Comparison of ENCODE assay signal across 29 cellular contexts in the genomic region with DNA sequence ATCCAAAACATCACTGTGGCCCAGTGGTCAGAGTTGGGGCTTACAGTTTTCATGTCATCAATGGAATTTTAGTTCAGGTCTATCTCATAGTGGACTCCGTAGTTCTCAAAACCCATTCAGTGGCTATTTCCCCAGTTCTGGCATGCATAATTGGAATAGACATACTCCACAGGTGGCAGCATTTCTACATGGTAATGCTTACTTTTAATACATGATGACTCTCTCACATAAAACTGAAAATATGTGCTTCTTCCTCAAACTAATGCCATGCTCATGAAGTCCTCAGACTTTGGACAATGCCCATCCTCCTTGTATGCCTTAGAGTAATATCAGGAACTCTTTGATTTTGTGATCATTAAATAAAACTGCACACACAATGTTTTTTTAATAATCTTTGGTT.
DNase-seq lines count a peak whose midpoint lies in the region; TF ChIP-seq lines count a peak whose summit lies in the region.
"Had no signal": no experiment of that assay in that cellular context is flagged by ENCODE, and none has a peak within 500 bp of the region (broad histone marks: within the 10 kb centered on the region; RNA-seq: fewer than 3 reads in every experiment).

No MANE protein-coding gene starts in this region.

- intact Hi-C loops in activated CD4-positive, alpha-beta T cell treated with anti-CD3 and anti-CD28 coated beads, Interleukin-2, amount 10 ng/mL, durations not matched to agents 24 days and 14 days (cut with micrococcal nuclease): no loop called here

- H3K4me1 Mint-ChIP-seq in HFFc6 (ENCODE audit: low read depth): peaks cover 80% of the 10 kb centered on the region
- no peaks in the 10 kb centered on the region for H3K4me1 Mint-ChIP-seq in activated CD4-positive, alpha-beta T cell treated with anti-CD3 and anti-CD28 coated beads, Interleukin-2, amount 10 ng/mL, durations not matched to agents 24 days and 14 days
- H3K4me1 Mint-ChIP-seq: naive B cell had no signal

- TF ChIP-seq CTCF in AG09319 (IDR thresholded peaks at IDR 0.05; ENCODE audit: low read depth, low read length) (peak; percentile 11), HFFc6 (IDR thresholded peaks at IDR 0.05) (peak; percentile 35)

- H3K4me3 Mint-ChIP-seq in HFFc6: no peak overlapping the region
- H3K4me3 Mint-ChIP-seq in activated CD4-positive, alpha-beta T cell treated with anti-CD3 and anti-CD28 coated beads, Interleukin-2, amount 10 ng/mL, durations not matched to agents 24 days and 14 days: no peak overlapping the region
- H3K4me3 Mint-ChIP-seq: activated T-cell treated with anti-CD3 and anti-CD28 coated beads, Interleukin-2, amount 50 U/mL, for 72 hours; effector memory CD8-positive, alpha-beta T cell; naive B cell had no signal

- DNase-seq in AG09319 (ENCODE audit: extremely low read depth, low read depth): no peak
- DNase-seq in HFFc6: peak; percentile 48
- peak; percentile 20 for DNase-seq in astrocyte of the hippocampus (ENCODE audit: low read depth, low spot score)
- peak; percentile 48 for DNase-seq in myocyte (ENCODE audit: low read depth)
- no peak for DNase-seq in SW 1271 (lab: John Stamatoyannopoulos, UW)
- DNase-seq in T-helper 1 cell: no peak
- no peak for DNase-seq in activated T-cell treated with anti-CD3 and anti-CD28 coated beads, Interleukin-2, amount 50 U/mL, for 1 hour
- DNase-seq in activated CD4-positive, alpha-beta T cell treated with anti-CD3 and anti-CD28 coated beads, Interleukin-2, amount 10 ng/mL, durations not matched to agents 24 days and 14 days: no peak
- DNase-seq: activated naive CD4-positive, alpha-beta T cell treated with anti-CD3 and anti-CD28 coated beads, Interleukin-2, amount 50 U/mL, for 16 hours; activated T-cell treated with anti-CD3 and anti-CD28 coated beads, Interleukin-2, amount 50 U/mL, for 72 hours; aorta; BE2C; COR-L47; DND-41; effector memory CD8-positive, alpha-beta T cell; esophagus squamous epithelium; GOT3; head of caudate nucleus; mesendoderm; naive B cell; NCI-H146; NCI-H2171 treated with DMSO at 0.1 percent for 48 hours; NCI-H526; nucleus accumbens; stimulated activated CD4-positive, alpha-beta T cell treated with anti-CD3 and anti-CD28 coated beads, Interleukin-12 subunit alpha, Interleukin-12 subunit beta, amount 100 ng/mL, for 4 hours; stimulated activated CD4-positive, alpha-beta T cell treated with anti-CD3 and anti-CD28 coated beads, Interleukin-4, amount 100 ng/mL, for 4 hours; stimulated activated naive CD8-positive, alpha-beta T cell treated with anti-CD3 and anti-CD28 coated beads, Interleukin-15, Interleukin-2, amounts not matched to agents 100 U/mL and 50 U/mL, for 24 hours; thyroid gland had no signal

- no peaks in the 10 kb centered on the region; the same call in 1 of the 2 replicates for H3K27me3 Mint-ChIP-seq in HFFc6 (ENCODE audit: insufficient read depth)
- no peaks in the 10 kb centered on the region for H3K27me3 Mint-ChIP-seq in activated CD4-positive, alpha-beta T cell treated with anti-CD3 and anti-CD28 coated beads, Interleukin-2, amount 10 ng/mL, durations not matched to agents 24 days and 14 days
- H3K27me3 Mint-ChIP-seq: effector memory CD8-positive, alpha-beta T cell; IgD-negative memory B cell; naive B cell had no signal

- no peak overlapping the region; the same call in 1 of the 2 replicates for H3K27ac Mint-ChIP-seq in HFFc6
- H3K27ac Mint-ChIP-seq in activated CD4-positive, alpha-beta T cell treated with anti-CD3 and anti-CD28 coated beads, Interleukin-2, amount 10 ng/mL, durations not matched to agents 24 days and 14 days: no peak overlapping the region
- H3K27ac Mint-ChIP-seq: activated T-cell treated with anti-CD3 and anti-CD28 coated beads, Interleukin-2, amount 50 U/mL, for 72 hours; effector memory CD8-positive, alpha-beta T cell; IgD-negative memory B cell; naive B cell had no signal

- H3K36me3 Mint-ChIP-seq in HFFc6 (ENCODE audit: low read depth): no peaks in the 10 kb centered on the region
- H3K36me3 Mint-ChIP-seq in activated CD4-positive, alpha-beta T cell treated with anti-CD3 and anti-CD28 coated beads, Interleukin-2, amount 10 ng/mL, durations not matched to agents 24 days and 14 days (ENCODE audit: low read depth): no peaks in the 10 kb centered on the region
- H3K36me3 Mint-ChIP-seq: IgD-negative memory B cell, naive B cell had no signal

- H3K9me3 Mint-ChIP-seq in HFFc6: no peaks in the 10 kb centered on the region
- H3K9me3 Mint-ChIP-seq in activated CD4-positive, alpha-beta T cell treated with anti-CD3 and anti-CD28 coated beads, Interleukin-2, amount 10 ng/mL, durations not matched to agents 24 days and 14 days: no peaks in the 10 kb centered on the region

Comparison
In these comparisons a context has a peak if more than half of its experiments do, and no peak if none do; other contexts are left out.
1. DNase-seq: peak in HFFc6 (single experiment), astrocyte of the hippocampus (single experiment) and myocyte (single experiment); none in AG09319 (single experiment), SW 1271 (0 of 2), T-helper 1 cell (0 of 5), activated T-cell treated with anti-CD3 and anti-CD28 coated beads, Interleukin-2, amount 50 U/mL, for 1 hour (single experiment) and activated CD4-positive, alpha-beta T cell treated with anti-CD3 and anti-CD28 coated beads, Interleukin-2, amount 10 ng/mL, durations not matched to agents 24 days and 14 days (single experiment).